1 cellular context compared by ENCODE assay signal in the genomic region with DNA sequence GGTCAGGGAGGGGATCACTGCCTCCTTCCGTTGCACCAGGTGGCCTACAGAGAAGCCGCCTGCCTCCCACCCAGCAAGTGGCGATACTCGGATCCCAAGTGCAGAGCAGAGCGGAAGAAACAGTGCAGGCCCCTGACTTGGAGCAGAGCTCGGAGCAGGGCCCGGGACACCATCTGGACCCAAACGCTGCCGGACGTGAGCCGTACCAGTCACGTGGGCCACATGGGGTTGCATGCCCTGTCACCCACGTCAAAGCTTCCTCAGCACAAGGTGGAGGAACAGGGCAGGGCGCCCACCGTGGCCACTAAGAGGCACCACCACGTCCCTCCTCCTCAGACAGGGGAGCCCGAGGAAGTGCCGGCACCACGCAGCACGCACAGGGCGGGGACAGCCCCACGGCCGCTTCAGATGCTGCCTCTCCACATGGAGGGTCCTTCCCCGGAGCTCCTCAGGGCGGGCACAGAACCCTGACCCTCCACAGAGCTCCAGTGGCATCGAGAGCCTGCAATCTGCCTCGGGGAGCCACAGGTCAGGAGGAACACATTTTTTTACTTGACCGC.
TF ChIP-seq lines count a peak whose summit lies in the region.

No MANE protein-coding gene starts in this region.

TF ChIP-seq in H1, 55 proteins besides CTCF, POLR2A, EP300 and RAD21:
- no peak for TF ChIP-seq RXRA (IDR thresholded peaks at IDR 0.05; ENCODE audit: insufficient read depth, low read depth, low read length)
- TF ChIP-seq ZNF274 (IDR thresholded peaks at IDR 0.05; ENCODE audit: borderline replicate concordance, extremely low read depth, low read length), result no peak
- TF ChIP-seq BRCA1 (IDR thresholded peaks at IDR 0.05; ENCODE audit: low read depth, low read length), result no peak
- TF ChIP-seq CTBP2 (IDR thresholded peaks at IDR 0.05; ENCODE audit: borderline replicate concordance, insufficient read depth, insufficient read length, low read length), result no peak
